1 cellular context compared by ENCODE assay signal in the genomic region with DNA sequence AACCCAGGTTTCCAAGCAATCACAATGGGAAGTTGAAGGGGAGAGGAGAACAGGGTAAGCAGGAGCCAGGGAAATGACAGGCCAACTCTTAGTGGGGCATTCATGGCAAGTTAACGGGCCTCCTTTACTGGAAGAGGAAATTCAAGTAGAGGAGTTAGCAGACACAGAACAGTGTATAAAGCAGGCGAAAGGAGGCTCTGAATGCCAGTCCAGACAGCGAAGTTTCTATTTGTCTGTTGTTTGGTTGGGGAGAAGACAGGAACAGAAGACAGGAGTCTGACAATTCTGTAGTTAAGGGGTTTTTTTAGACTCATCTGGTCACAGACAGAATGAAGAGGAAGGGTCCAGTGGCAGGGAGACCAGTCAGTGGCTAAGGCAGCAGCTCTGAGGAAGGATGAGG.
TF ChIP-seq lines count a peak whose summit lies in the region.

A gene with protein sequence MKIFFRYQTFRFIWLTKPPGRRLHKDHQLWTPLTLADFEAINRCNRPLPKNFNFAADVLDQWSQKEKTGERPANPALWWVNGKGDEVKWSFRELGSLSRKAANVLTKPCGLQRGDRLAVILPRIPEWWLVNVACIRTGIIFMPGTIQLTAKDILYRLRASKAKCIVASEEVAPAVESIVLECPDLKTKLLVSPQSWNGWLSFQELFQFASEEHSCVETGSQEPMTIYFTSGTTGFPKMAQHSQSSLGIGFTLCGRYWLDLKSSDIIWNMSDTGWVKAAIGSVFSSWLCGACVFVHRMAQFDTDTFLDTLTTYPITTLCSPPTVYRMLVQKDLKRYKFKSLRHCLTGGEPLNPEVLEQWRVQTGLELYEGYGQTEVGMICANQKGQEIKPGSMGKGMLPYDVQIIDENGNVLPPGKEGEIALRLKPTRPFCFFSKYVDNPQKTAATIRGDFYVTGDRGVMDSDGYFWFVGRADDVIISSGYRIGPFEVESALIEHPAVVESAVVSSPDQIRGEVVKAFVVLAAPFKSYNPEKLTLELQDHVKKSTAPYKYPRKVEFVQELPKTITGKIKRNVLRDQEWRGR (plus strand): TSS at position 301 of the 400 bp plus-strand sequence. CDS start 260 bp downstream, outside the sequence.

TF ChIP-seq in H1, 55 proteins besides CTCF, POLR2A, EP300 and RAD21:
- no peak for TF ChIP-seq TBP (IDR thresholded peaks at IDR 0.05; ENCODE audit: low read depth, low read length)
- no peak for TF ChIP-seq TEAD4 (IDR thresholded peaks at IDR 0.05; ENCODE audit: low read depth, low read length)
- TF ChIP-seq KDM4A (IDR thresholded peaks at IDR 0.05; ENCODE audit: low read depth, low read length, severe bottlenecking): no peak
- no peak for TF ChIP-seq SIN3A (conservative IDR thresholded peaks at IDR 0.05 in 1 of 2, IDR thresholded peaks at IDR 0.05 in 1 of 2; ENCODE audit: low read depth in 1 of 2, low read length in 2 of 2)
- TF ChIP-seq KDM5A (IDR thresholded peaks at IDR 0.05; ENCODE audit: low read length): no peak
- no peak for TF ChIP-seq NANOG (IDR thresholded peaks at IDR 0.05; ENCODE audit: insufficient read depth, low read depth, low read length, poor library complexity, severe bottlenecking)
- TF ChIP-seq ASH2L (IDR thresholded peaks at IDR 0.05; ENCODE audit: low read length): no peak
- no peak for TF ChIP-seq GTF2F1 (IDR thresholded peaks at IDR 0.05; ENCODE audit: borderline replicate concordance, low read depth, low read length)
- TF ChIP-seq BCL11A (IDR thresholded peaks at IDR 0.05; ENCODE audit: low read depth in 2 of 2, low read length in 2 of 2): no peak
- TF ChIP-seq, protein P1, sequence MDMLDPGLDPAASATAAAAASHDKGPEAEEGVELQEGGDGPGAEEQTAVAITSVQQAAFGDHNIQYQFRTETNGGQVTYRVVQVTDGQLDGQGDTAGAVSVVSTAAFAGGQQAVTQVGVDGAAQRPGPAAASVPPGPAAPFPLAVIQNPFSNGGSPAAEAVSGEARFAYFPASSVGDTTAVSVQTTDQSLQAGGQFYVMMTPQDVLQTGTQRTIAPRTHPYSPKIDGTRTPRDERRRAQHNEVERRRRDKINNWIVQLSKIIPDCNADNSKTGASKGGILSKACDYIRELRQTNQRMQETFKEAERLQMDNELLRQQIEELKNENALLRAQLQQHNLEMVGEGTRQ (IDR thresholded peaks at IDR 0.05; ENCODE audit: low read length): no peak
- no peak for TF ChIP-seq RNF2 (IDR thresholded peaks at IDR 0.05; ENCODE audit: borderline replicate concordance, low read depth, low read length, missing control alignments, poor library complexity, severe bottlenecking)
- no peak for TF ChIP-seq SRF (IDR thresholded peaks at IDR 0.05; ENCODE audit: low read depth, low read length)
